In the genomic region with DNA sequence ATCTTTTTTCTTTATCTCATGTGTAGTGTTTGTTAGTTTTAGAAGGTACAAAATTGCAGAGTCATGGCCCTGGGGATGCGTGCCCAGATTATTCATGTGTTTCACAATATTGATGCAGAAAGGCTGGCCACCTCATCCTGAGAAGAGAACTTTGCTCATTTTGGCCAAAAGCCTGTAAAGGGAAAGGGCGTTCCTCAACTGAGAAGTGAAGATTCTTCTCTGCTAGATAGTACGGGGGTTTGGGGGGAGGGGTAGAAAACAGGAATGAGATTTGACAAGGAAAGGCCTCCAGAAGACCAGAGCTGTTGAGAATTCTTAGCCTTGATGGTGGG, we compare ENCODE assay signal across 9 cellular contexts. TPM values are rescaled to one million over a fixed set of nuclear protein-coding genes. Genes with fewer than 3 reads are reported as not detected.
DNase-seq lines count a peak whose midpoint lies in the region; ATAC-seq and TF ChIP-seq lines count a peak whose summit lies in the region.
"Had no signal": no experiment of that assay in that cellular context is flagged by ENCODE, and none has a peak within 500 bp of the region (broad histone marks: within the 10 kb centered on the region; RNA-seq: fewer than 3 reads in every experiment).

No MANE protein-coding gene starts in this region.

- H3K9me3 ChIP-seq in breast epithelium, result no peaks in the 10 kb centered on the region

- DNase-seq in GM04504 (ENCODE audit: low read depth), result peak; percentile 86
- DNase-seq in HL-60 (ENCODE audit: low read depth in 1 of 2, low spot score in 1 of 2), result peak; percentile 84 to 89
- DNase-seq in breast epithelium (ENCODE audit: low spot score in 2 of 2), result peak; percentile 59 to 66
- peak; percentile 90 for DNase-seq in left lobe of liver (ENCODE audit: low spot score)
- DNase-seq in NCI-H1048 (lab: John Stamatoyannopoulos, UW), result no peak
- no peak for DNase-seq in DMS 273 (lab: John Stamatoyannopoulos, UW; ENCODE audit: unreplicated experiment)
- DNase-seq in naive thymus-derived CD8-positive, alpha-beta T cell, result no peak

- POLR2A ChIA-PET in naive thymus-derived CD8-positive, alpha-beta T cell (lab: Charles Lee), result no interaction called here

- H3K4me3 ChIP-seq in HL-60 (replicated peaks; ENCODE audit: insufficient read depth, low read length) (peak overlapping the region; percentile 65), breast epithelium (peak overlapping the region; percentile 50 to 81 (median 53)), urinary bladder (ENCODE audit: low read depth, low read length) (peak overlapping the region; percentile 62)

- H3K4me3 Mint-ChIP-seq in naive thymus-derived CD8-positive, alpha-beta T cell, result no peak overlapping the region
- H3K4me3 Mint-ChIP-seq: IgD-negative memory B cell had no signal

- TF ChIP-seq CTCF in HL-60 (IDR thresholded peaks at IDR 0.05; ENCODE audit: insufficient read depth, low read length), result no peak
- TF ChIP-seq CTCF in breast epithelium (IDR thresholded peaks at IDR 0.05), result no peak

- H3K36me3 ChIP-seq in breast epithelium (no peaks in the 10 kb centered on the region), urinary bladder (ENCODE audit: insufficient read depth) (no peaks in the 10 kb centered on the region)

- no peak overlapping the region for H3K27ac Mint-ChIP-seq in naive thymus-derived CD8-positive, alpha-beta T cell
- H3K27ac Mint-ChIP-seq: IgD-negative memory B cell had no signal

- peaks cover 8 to 21% (median 9%) of the 10 kb centered on the region in 5 donors for H3K27me3 Mint-ChIP-seq in naive thymus-derived CD8-positive, alpha-beta T cell

- peaks cover 0 to 6% (median 0%) of the 10 kb centered on the region in 9 donors for H3K9me3 Mint-ChIP-seq in naive thymus-derived CD8-positive, alpha-beta T cell

- WGBS in urinary bladder, result 43% methylated on average over 3 of the region's 3 CpGs

- H3K27ac ChIP-seq in HL-60 (replicated peaks), result peak overlapping the region; percentile 95
- peak overlapping the region; percentile 84 to 95 for H3K27ac ChIP-seq in breast epithelium
- peak overlapping the region; percentile 71 for H3K27ac ChIP-seq in urinary bladder (ENCODE audit: low read depth)

- intact Hi-C loops in breast epithelium (cut with DNase I; ENCODE audit: low total_unique reads), result no loop called here

- no peaks in the 10 kb centered on the region for H3K27me3 ChIP-seq in HL-60 (ENCODE audit: insufficient read depth, poor library complexity, severe bottlenecking)
- H3K27me3 ChIP-seq in breast epithelium, result no peaks in the 10 kb centered on the region

- H3K36me3 Mint-ChIP-seq in naive thymus-derived CD8-positive, alpha-beta T cell, result no peaks in the 10 kb centered on the region
- H3K36me3 Mint-ChIP-seq: IgD-negative memory B cell had no signal

- H3K4me1 ChIP-seq in breast epithelium (no peaks in the 10 kb centered on the region), urinary bladder (ENCODE audit: insufficient read depth) (no peaks in the 10 kb centered on the region)

- no peaks in the 10 kb centered on the region for H3K4me1 Mint-ChIP-seq in naive thymus-derived CD8-positive, alpha-beta T cell
- H3K4me1 Mint-ChIP-seq: IgD-negative memory B cell had no signal

- ATAC-seq in left lobe of liver, result peak; percentile 38
- ATAC-seq in naive thymus-derived CD8-positive, alpha-beta T cell, result no peak

- TF ChIP-seq POLR2A in breast epithelium (IDR thresholded peaks at IDR 0.05), result no peak

RNA-seq across cellular contexts. Expression of a gene that starts 1.7 kb away (rescaled TPM):
- total RNA-seq in breast epithelium (100 to 1,000 TPM; 301 to 702 (median 310) TPM), left lobe of liver (1,460 TPM), urinary bladder (20.4 TPM)
- 330 TPM for polyA plus RNA-seq in urinary bladder
- not detected for total RNA-seq in naive thymus-derived CD8-positive, alpha-beta T cell
- polyA plus RNA-seq in naive thymus-derived CD8-positive, alpha-beta T cell, result under 1 TPM in 1 of 3 donors, not detected in 2; 0.75 TPM
- polyA plus RNA-seq: IgD-negative memory B cell had no signal

Comparison
In these comparisons a context has a peak if more than half of its experiments do, and no peak if none do; other contexts are left out.
1. DNase-seq: peak in GM04504 (single experiment), HL-60 (2 of 2), breast epithelium (2 of 2) and left lobe of liver (single experiment); none in NCI-H1048 (single experiment), DMS 273 (single experiment) and naive thymus-derived CD8-positive, alpha-beta T cell (0 of 10).
2. RNA of a gene that starts 1.7 kb away (total RNA-seq): 1,460 TPM in left lobe of liver (single experiment), 301 to 702 TPM in breast epithelium and 20.4 TPM in urinary bladder (single experiment); not detected in naive thymus-derived CD8-positive, alpha-beta T cell; every median in the first group is over 10 times any median in the second.
3. Peak in every context shown above with its lines, with median percentiles within 50 percentile points of each other: H3K27ac ChIP-seq and H3K4me3 ChIP-seq.